In genomic region chr14:66508846-66509621, GRCh38 we compare ENCODE assay signal across 9 cellular contexts. TPM values are rescaled to one million over a fixed set of nuclear protein-coding genes. Genes with fewer than 3 reads are reported as not detected.
DNase-seq lines count a peak whose midpoint lies in the region; ATAC-seq, FAIRE-seq and TF ChIP-seq lines count a peak whose summit lies in the region.
"Had no signal": no experiment of that assay in that cellular context is flagged by ENCODE, and none has a peak within 500 bp of the region (broad histone marks: within the 10 kb centered on the region; RNA-seq: fewer than 3 reads in every experiment).

No MANE protein-coding gene starts in this region.

- WGBS in thymus, result under 1% methylated on average over 57 of the region's 57 CpGs

- H4K20me1 ChIP-seq in OCI-LY3 (ENCODE audit: insufficient read depth, low read length), result peaks cover 33% of the 10 kb centered on the region
- no peaks in the 10 kb centered on the region for H4K20me1 ChIP-seq in neural cell (ENCODE audit: insufficient read depth)

- peak overlapping the region; percentile 81 for H3K4me3 ChIP-seq in OCI-LY3 (ENCODE audit: low read length)
- peak overlapping the region; percentile 93 to 98 for H3K4me3 ChIP-seq in foreskin fibroblast (ENCODE audit: low read depth in 1 of 2, low read length in 2 of 2)
- H3K4me3 ChIP-seq in neural cell (ENCODE audit: low read length), result peak overlapping the region; percentile 90
- H3K4me3 ChIP-seq in thymus (ENCODE audit: low read length), result peak overlapping the region; percentile 58

- peaks cover 71% of the 10 kb centered on the region for H3K79me2 ChIP-seq in OCI-LY3 (ENCODE audit: low read length)
- H3K79me2 ChIP-seq in neural cell (replicated peaks; ENCODE audit: insufficient read depth, low read length), result peaks cover 45% of the 10 kb centered on the region

- no peaks in the 10 kb centered on the region for H3K9me3 ChIP-seq in OCI-LY3 (ENCODE audit: insufficient read depth, low read length)
- no peaks in the 10 kb centered on the region for H3K9me3 ChIP-seq in neural cell (ENCODE audit: low read length)
- H3K9me3 ChIP-seq in thymus (ENCODE audit: control insufficient read depth), result no peaks in the 10 kb centered on the region

- peak; percentile 26 for ATAC-seq in HG02623 (IDR thresholded peaks at IDR 0.05; ENCODE audit: unreplicated experiment)

- H3K27me3 ChIP-seq in OCI-LY3 (ENCODE audit: low read depth, low read length) (no peaks in the 10 kb centered on the region), neural cell (ENCODE audit: insufficient read depth, low read depth, low read length) (no peaks in the 10 kb centered on the region), thymus (ENCODE audit: control insufficient read depth, insufficient read depth) (peaks cover 10% of the 10 kb centered on the region)

- H3F3A ChIP-seq in neural cell (ENCODE audit: insufficient read depth, low read length, poor library complexity, severe bottlenecking), result no peaks in the 10 kb centered on the region

- no peak for TF ChIP-seq RAD21 in neural cell (conservative IDR thresholded peaks at IDR 0.05)

- no peak for TF ChIP-seq EP300 in neural cell (conservative IDR thresholded peaks at IDR 0.05; ENCODE audit: poor library complexity, severe bottlenecking)

- no peaks in the 10 kb centered on the region for H3K36me3 ChIP-seq in OCI-LY3 (replicated peaks; ENCODE audit: low read depth, low read length)
- H3K36me3 ChIP-seq in neural cell (ENCODE audit: insufficient read depth, low read length), result no peaks in the 10 kb centered on the region
- H3K36me3 ChIP-seq in thymus (ENCODE audit: control insufficient read depth, insufficient read depth), result no peaks in the 10 kb centered on the region

- H2AFZ ChIP-seq in OCI-LY3 (ENCODE audit: low read depth, low read length), result no peak overlapping the region
- peak overlapping the region; percentile 86 for H2AFZ ChIP-seq in neural cell (ENCODE audit: low read depth, low read length)

- peak; percentile 81 for FAIRE-seq in GM12891 (lab: Jason Lieb, UNC)
- FAIRE-seq: islet of Langerhans had no signal

- H3K27ac ChIP-seq in OCI-LY3 (ENCODE audit: low read length) (peak overlapping the region; percentile 76), neural cell (ENCODE audit: low read length) (peak overlapping the region; percentile 96), thymus (ENCODE audit: low read depth) (peak overlapping the region; percentile 54)

- peak; percentile 31 for DNase-seq in GM12891 (ENCODE audit: insufficient read length, low spot score)
- DNase-seq in activated gamma-delta T cell (lab: John Stamatoyannopoulos, UW), result peak; percentile 17
- DNase-seq in foreskin fibroblast, result peak in 1 of 2 donors; percentile 58
- DNase-seq in GF-D8 (lab: John Stamatoyannopoulos, UW), result no peak

- H3K9ac ChIP-seq in OCI-LY3 (ENCODE audit: low read length) (peak overlapping the region; percentile 93), neural cell (ENCODE audit: low read length) (peak overlapping the region; percentile 94)

- H3K4me2 ChIP-seq in OCI-LY3 (ENCODE audit: low read length), result peak overlapping the region; percentile 73
- peak overlapping the region; percentile 87 for H3K4me2 ChIP-seq in neural cell (ENCODE audit: low read length)

- TF ChIP-seq CTCF in OCI-LY3 (IDR thresholded peaks at IDR 0.05; ENCODE audit: low read depth, low read length), result no peak
- TF ChIP-seq CTCF in foreskin fibroblast (IDR thresholded peaks at IDR 0.05; ENCODE audit: low read depth, low read length), result no peak
- no peak for TF ChIP-seq CTCF in neural cell (IDR thresholded peaks at IDR 0.05; ENCODE audit: poor library complexity, severe bottlenecking)

- no peak for TF ChIP-seq POLR2A in GM12891 (IDR thresholded peaks at IDR 0.05; ENCODE audit: low read depth, low read length)

- H3K4me1 ChIP-seq in OCI-LY3 (ENCODE audit: low read length), result peaks cover 13% of the 10 kb centered on the region
- peaks cover 7% of the 10 kb centered on the region for H3K4me1 ChIP-seq in thymus (ENCODE audit: control insufficient read depth, insufficient read depth, low read length)

- H3K9me2 ChIP-seq in neural cell (ENCODE audit: insufficient read depth, low read length), result no peaks in the 10 kb centered on the region

TF ChIP-seq in GM12891, 5 proteins besides CTCF, POLR2A, EP300 and RAD21:
- TF ChIP-seq POLR2AphosphoS5 (IDR thresholded peaks at IDR 0.05; ENCODE audit: low read depth, low read length) (no peak), POU2F2 (IDR thresholded peaks at IDR 0.05; ENCODE audit: low read depth, low read length) (no peak), SPI1 (IDR thresholded peaks at IDR 0.05; ENCODE audit: low read depth, low read length) (0 out of 2 replicates have a peak, but pooled peaks have one; percentile 15), PAX5 (IDR thresholded peaks at IDR 0.05; ENCODE audit: insufficient read depth, low read length, severe bottlenecking) (peak; percentile 42), TAF1 (IDR thresholded peaks at IDR 0.05; ENCODE audit: low read depth, low read length) (no peak)
TF ChIP-seq in GM12891: peak in this region for 2.

TF ChIP-seq in neural cell, 6 proteins besides CTCF, POLR2A, EP300 and RAD21:
- TF ChIP-seq POLR2AphosphoS5 (IDR thresholded peaks at IDR 0.05) (peak; percentile 32), EZH2 (IDR thresholded peaks at IDR 0.05; ENCODE audit: borderline replicate concordance, insufficient read depth, low read length, poor library complexity, severe bottlenecking) (no peak), MXI1 (conservative IDR thresholded peaks at IDR 0.05; ENCODE audit: poor library complexity, severe bottlenecking) (peak; percentile 13), SMC3 (conservative IDR thresholded peaks at IDR 0.05; ENCODE audit: poor library complexity) (peak; percentile 27)

RNA-seq across cellular contexts. Expression of gene GPHN, which starts 1.1 kb away (rescaled TPM):
- 32.1 TPM for polyA plus RNA-seq in GM12891 (2012; ENCODE audit: low read depth, missing spikeins)
- polyA plus RNA-seq in neural cell (118 and 135 TPM in 2 replicates), thymus (28.4 TPM)
- 134 and 192 TPM in 2 replicates for polyA minus RNA-seq in neural cell

RNA-seq across cellular contexts. Expression of gene CCDC196, which starts 22.9 kb away (rescaled TPM):
- polyA plus RNA-seq in GM12891 (2012; ENCODE audit: low read depth, missing spikeins), result 0.12 TPM
- polyA plus RNA-seq in neural cell (not detected in 2 replicates), thymus (not detected)
- polyA minus RNA-seq in neural cell, result not detected in 2 replicates
